ENCODE assay signal across 8 cellular contexts in the genomic region with DNA sequence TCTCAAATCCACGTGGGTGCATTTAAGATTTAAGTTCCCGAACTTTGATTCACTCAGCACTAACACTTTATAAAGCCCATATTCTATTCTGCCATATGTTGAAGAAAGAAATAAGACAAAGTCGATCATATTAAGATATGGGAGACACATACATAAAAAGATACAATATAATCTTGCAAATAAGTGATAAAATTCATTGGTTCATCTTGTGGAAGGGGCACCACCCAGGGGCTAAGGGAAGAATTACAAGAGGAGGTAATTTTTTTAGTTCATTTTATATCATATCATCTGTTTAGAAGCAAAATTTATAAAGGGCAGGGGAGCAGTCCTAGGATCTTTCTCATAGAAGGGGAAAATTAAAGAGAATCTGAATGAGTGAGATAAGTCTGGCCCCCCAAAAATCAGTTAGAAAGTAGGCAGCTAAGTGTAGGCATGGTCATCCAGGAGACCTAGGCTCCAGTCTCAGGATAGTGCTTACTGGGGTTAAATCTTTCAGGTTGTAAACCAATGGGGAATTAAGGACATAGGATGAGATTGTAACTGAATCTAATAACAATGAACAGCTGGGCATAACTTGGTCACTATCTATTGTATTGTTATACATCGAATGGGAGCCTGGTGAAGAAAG.
DNase-seq lines count a peak whose midpoint lies in the region; ATAC-seq and TF ChIP-seq lines count a peak whose summit lies in the region.

No MANE protein-coding gene starts in this region.

- no peaks in the 10 kb centered on the region for H3K27me3 ChIP-seq in uterus

- TF ChIP-seq POLR2A in uterus (IDR thresholded peaks at IDR 0.05), result no peak

- no peaks in the 10 kb centered on the region for H3K36me3 ChIP-seq in uterus

- no peaks in the 10 kb centered on the region for H3K9me3 Mint-ChIP-seq in stimulated activated naive CD8-positive, alpha-beta T cell treated with anti-CD3 and anti-CD28 coated beads, Interleukin-15, amount 100 ng/mL, for 72 hours

- peak; percentile 15 for DNase-seq in stimulated activated naive CD8-positive, alpha-beta T cell treated with anti-CD3 and anti-CD28 coated beads, Interleukin-15, Interleukin-2, amounts not matched to agents 100 U/mL and 50 U/mL, for 24 hours
- no peak for DNase-seq in stimulated activated naive CD8-positive, alpha-beta T cell treated with anti-CD3 and anti-CD28 coated beads, Interleukin-15, amount 100 ng/mL, for 72 hours
- DNase-seq in RPMI8226, result peak; percentile 12
- peak; percentile 28 for DNase-seq in fibroblast of peridontal ligament (ENCODE audit: extremely low read depth)
- no peak for DNase-seq in uterus
- DNase-seq in T-helper 1 cell, result no peak

- intact Hi-C loops in uterus (cut with DNase I; ENCODE audit: low total_unique reads), result no loop called here

- peak in 3 of 4 experiments; percentile 8 to 24 (median 11) for TF ChIP-seq CTCF in uterus (IDR thresholded peaks at IDR 0.05)

- H3K27ac ChIP-seq in uterus, result no peak overlapping the region

- H3K4me1 ChIP-seq in uterus, result peaks cover 0 to 4% of the 10 kb centered on the region in 2 donors

- H3K4me3 ChIP-seq in uterus, result no peak overlapping the region

- no peak for ATAC-seq in stimulated activated naive CD8-positive, alpha-beta T cell treated with anti-CD3 and anti-CD28 coated beads, Interleukin-15, Interleukin-2, amounts not matched to agents 100 U/mL and 50 U/mL, for 24 hours
- no peak for ATAC-seq in stimulated activated naive CD8-positive, alpha-beta T cell treated with anti-CD3 and anti-CD28 coated beads, Interleukin-15, amount 100 ng/mL, for 72 hours
- ATAC-seq in HG03520 (IDR thresholded peaks at IDR 0.05; ENCODE audit: unreplicated experiment), result no peak
- no peak for ATAC-seq in HG03457 (IDR thresholded peaks at IDR 0.05; ENCODE audit: unreplicated experiment)

- no peak overlapping the region for H3K4me3 Mint-ChIP-seq in stimulated activated naive CD8-positive, alpha-beta T cell treated with anti-CD3 and anti-CD28 coated beads, Interleukin-15, amount 100 ng/mL, for 72 hours

- H3K27me3 Mint-ChIP-seq in stimulated activated naive CD8-positive, alpha-beta T cell treated with anti-CD3 and anti-CD28 coated beads, Interleukin-15, amount 100 ng/mL, for 72 hours, result no peaks in the 10 kb centered on the region

- H3K4me1 Mint-ChIP-seq in stimulated activated naive CD8-positive, alpha-beta T cell treated with anti-CD3 and anti-CD28 coated beads, Interleukin-15, amount 100 ng/mL, for 72 hours, result no peaks in the 10 kb centered on the region

- H3K27ac Mint-ChIP-seq in stimulated activated naive CD8-positive, alpha-beta T cell treated with anti-CD3 and anti-CD28 coated beads, Interleukin-15, amount 100 ng/mL, for 72 hours, result no peak overlapping the region

- H3K9me3 ChIP-seq in uterus, result no peaks in the 10 kb centered on the region

Comparison
In these comparisons a context has a peak if more than half of its experiments do, and no peak if none do; other contexts are left out.
1. DNase-seq: peak in stimulated activated naive CD8-positive, alpha-beta T cell treated with anti-CD3 and anti-CD28 coated beads, Interleukin-15, Interleukin-2, amounts not matched to agents 100 U/mL and 50 U/mL, for 24 hours (single experiment), RPMI8226 (single experiment) and fibroblast of peridontal ligament (single experiment); none in stimulated activated naive CD8-positive, alpha-beta T cell treated with anti-CD3 and anti-CD28 coated beads, Interleukin-15, amount 100 ng/mL, for 72 hours (0 of 2), uterus (0 of 2) and T-helper 1 cell (0 of 5).